12 cellular contexts compared by ENCODE assay signal in the genomic region with DNA sequence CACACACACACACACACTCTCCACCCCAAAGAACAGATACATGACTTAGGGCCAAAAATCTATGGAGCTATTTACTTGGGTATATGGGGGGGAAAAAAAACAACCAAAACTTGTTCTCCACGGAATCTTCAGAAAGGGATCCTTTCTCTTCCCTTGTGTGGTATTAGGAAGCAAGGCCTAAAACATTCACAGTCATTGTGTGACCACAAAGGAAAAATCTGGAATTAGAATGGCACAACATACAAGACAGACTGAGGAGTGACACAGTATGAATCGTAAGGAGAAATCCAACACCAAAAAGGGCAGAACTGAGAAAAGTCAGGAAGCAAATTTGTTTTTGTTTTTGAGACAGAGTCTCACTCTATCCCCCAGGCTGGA.
DNase-seq lines count a peak whose midpoint lies in the region; ATAC-seq and TF ChIP-seq lines count a peak whose summit lies in the region.
"Had no signal": no experiment of that assay in that cellular context is flagged by ENCODE, and none has a peak within 500 bp of the region (broad histone marks: within the 10 kb centered on the region; RNA-seq: fewer than 3 reads in every experiment).

No MANE protein-coding gene starts in this region.

- peak; percentile 24 for DNase-seq in MCF 10A (ENCODE audit: unreplicated experiment)
- no peak for DNase-seq in breast epithelium (ENCODE audit: low spot score in 2 of 2)
- DNase-seq in T-helper 17 cell: no peak
- DNase-seq in fibroblast of peridontal ligament (ENCODE audit: extremely low read depth): peak; percentile 65
- DNase-seq in activated naive CD4-positive, alpha-beta T cell treated with anti-CD3 and anti-CD28 coated beads, Interleukin-2, amount 50 U/mL, for 16 hours: no peak
- no peak for DNase-seq in gastrocnemius medialis
- DNase-seq: activated CD4-positive, alpha-beta T cell treated with anti-CD3 and anti-CD28 coated beads, Interleukin-2, amount 10 ng/mL, durations not matched to agents 7 days and 5 days; naive thymus-derived CD8-positive, alpha-beta T cell; stimulated activated CD4-positive, alpha-beta T cell treated with anti-CD3 and anti-CD28 coated beads, Interleukin-15, amount 100 ng/mL, for 24 hours had no signal

- H3K36me3 ChIP-seq in breast epithelium: no peaks in the 10 kb centered on the region
- peaks cover 0 to 31% of the 10 kb centered on the region in 2 donors for H3K36me3 ChIP-seq in gastrocnemius medialis

- no peaks in the 10 kb centered on the region for H3K4me1 ChIP-seq in breast epithelium
- H3K4me1 ChIP-seq in gastrocnemius medialis: peaks cover 6 to 8% of the 10 kb centered on the region in 2 donors
- H3K4me1 ChIP-seq: ascending aorta had no signal

- BruUV-seq in MCF 10A (replicated peaks; lab: Mats Ljungman, UMichigan): no TSS peak

- H3K4me3 ChIP-seq in breast epithelium (no peak overlapping the region), gastrocnemius medialis (no peak overlapping the region)
- H3K4me3 ChIP-seq: ascending aorta had no signal

- H3K36me3 Mint-ChIP-seq in MCF 10A (ENCODE audit: insufficient read depth, unreplicated experiment) (peaks cover 31% of the 10 kb centered on the region), T-helper 17 cell (ENCODE audit: low read depth) (peaks cover 7% of the 10 kb centered on the region)

- no peak for TF ChIP-seq CTCF in MCF 10A (IDR thresholded peaks at IDR 0.05; ENCODE audit: unreplicated experiment)
- no peak for TF ChIP-seq CTCF in breast epithelium (IDR thresholded peaks at IDR 0.05)
- no peak for TF ChIP-seq CTCF in gastrocnemius medialis (IDR thresholded peaks at IDR 0.05 in 4 of 5, conservative IDR thresholded peaks at IDR 0.05 in 1 of 5)

- H3K4me1 Mint-ChIP-seq in MCF 10A (ENCODE audit: insufficient read depth, unreplicated experiment): peaks cover 5% of the 10 kb centered on the region
- H3K4me1 Mint-ChIP-seq in T-helper 17 cell: peaks cover 18% of the 10 kb centered on the region

- H3K9me3 Mint-ChIP-seq in MCF 10A (ENCODE audit: unreplicated experiment): no peaks in the 10 kb centered on the region
- H3K9me3 Mint-ChIP-seq: activated CD4-positive, alpha-beta T cell treated with anti-CD3 and anti-CD28 coated beads, Interleukin-2, amount 10 ng/mL, durations not matched to agents 7 days and 5 days; naive thymus-derived CD8-positive, alpha-beta T cell had no signal

- H3K9me3 ChIP-seq in breast epithelium: no peaks in the 10 kb centered on the region
- no peaks in the 10 kb centered on the region for H3K9me3 ChIP-seq in T-helper 17 cell (ENCODE audit: control insufficient read depth, low read length, poor library complexity, severe bottlenecking)
- no peaks in the 10 kb centered on the region for H3K9me3 ChIP-seq in gastrocnemius medialis
- H3K9me3 ChIP-seq: ascending aorta had no signal

- H3K4me3 Mint-ChIP-seq in MCF 10A (ENCODE audit: unreplicated experiment) (no peak overlapping the region), T-helper 17 cell (no peak overlapping the region)
- H3K4me3 Mint-ChIP-seq: activated CD4-positive, alpha-beta T cell treated with anti-CD3 and anti-CD28 coated beads, Interleukin-2, amount 10 ng/mL, durations not matched to agents 7 days and 5 days; naive thymus-derived CD8-positive, alpha-beta T cell had no signal

- H3K27ac ChIP-seq in breast epithelium: no peak overlapping the region
- H3K27ac ChIP-seq in gastrocnemius medialis: no peak overlapping the region
- H3K27ac ChIP-seq: ascending aorta had no signal

- POLR2A ChIA-PET in MCF 10A (lab: Yijun Ruan, JAX): no interaction called here

- CTCF ChIA-PET in MCF 10A (lab: Yijun Ruan, JAX): no interaction called here

- ATAC-seq in T-helper 17 cell (no peak), GM21367 (IDR thresholded peaks at IDR 0.05; ENCODE audit: unreplicated experiment) (no peak), HG03457 (IDR thresholded peaks at IDR 0.05; ENCODE audit: unreplicated experiment) (no peak), gastrocnemius medialis (no peak)
- ATAC-seq: naive thymus-derived CD8-positive, alpha-beta T cell had no signal

- TF ChIP-seq POLR2A in breast epithelium (IDR thresholded peaks at IDR 0.05): no peak
- no peak for TF ChIP-seq POLR2A in gastrocnemius medialis (IDR thresholded peaks at IDR 0.05)

- intact Hi-C loops in MCF 10A (cut with micrococcal nuclease) (no loop called here), breast epithelium (cut with DNase I; ENCODE audit: low total_unique reads) (no loop called here), gastrocnemius medialis (cut with DNase I; ENCODE audit: low total_unique reads) (no loop called here)

- no peaks in the 10 kb centered on the region for H3K27me3 ChIP-seq in breast epithelium
- no peaks in the 10 kb centered on the region for H3K27me3 ChIP-seq in gastrocnemius medialis
- H3K27me3 ChIP-seq: ascending aorta had no signal

- H3K27ac Mint-ChIP-seq in MCF 10A (ENCODE audit: low read depth, unreplicated experiment): no peak overlapping the region
- H3K27ac Mint-ChIP-seq in T-helper 17 cell: peak overlapping the region; percentile 19
- H3K27ac Mint-ChIP-seq: activated CD4-positive, alpha-beta T cell treated with anti-CD3 and anti-CD28 coated beads, Interleukin-2, amount 10 ng/mL, durations not matched to agents 7 days and 5 days had no signal

- in situ Hi-C loops in gastrocnemius medialis (cut with MboI; ENCODE audit: low sequenced_read_pairs in 4 of 4): no loop called here

- no peaks in the 10 kb centered on the region for H3K27me3 Mint-ChIP-seq in MCF 10A (ENCODE audit: insufficient read depth, unreplicated experiment)
- H3K27me3 Mint-ChIP-seq in T-helper 17 cell: no peaks in the 10 kb centered on the region
- H3K27me3 Mint-ChIP-seq: activated CD4-positive, alpha-beta T cell treated with anti-CD3 and anti-CD28 coated beads, Interleukin-2, amount 10 ng/mL, durations not matched to agents 7 days and 5 days; naive thymus-derived CD8-positive, alpha-beta T cell had no signal

Comparison
In these comparisons a context has a peak if more than half of its experiments do, and no peak if none do; other contexts are left out.
1. DNase-seq: peak in MCF 10A (single experiment) and fibroblast of peridontal ligament (single experiment); none in breast epithelium (0 of 2), T-helper 17 cell (0 of 3), activated naive CD4-positive, alpha-beta T cell treated with anti-CD3 and anti-CD28 coated beads, Interleukin-2, amount 50 U/mL, for 16 hours (single experiment) and gastrocnemius medialis (0 of 2).